In the genomic region with DNA sequence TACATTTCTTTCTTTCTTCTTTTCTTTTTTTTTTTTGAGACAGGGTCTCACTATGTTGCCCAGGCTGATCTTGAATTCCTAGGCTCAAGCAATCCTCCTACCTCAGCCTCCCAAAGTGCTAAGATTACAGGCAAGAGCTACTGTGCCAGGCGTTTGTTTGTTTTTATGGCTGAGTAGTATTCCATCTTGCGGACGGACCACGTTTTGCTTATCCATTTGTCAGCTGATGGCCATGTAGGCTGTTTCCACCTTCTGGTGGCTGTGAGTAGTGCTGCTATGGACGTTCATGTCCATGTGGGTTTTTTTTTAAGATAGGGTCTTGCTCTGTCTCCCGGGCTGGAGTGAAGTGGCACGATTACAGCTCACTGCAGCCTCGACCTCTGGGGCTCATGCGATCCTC, we compare ENCODE assay signal across 12 cellular contexts. TPM values are rescaled to one million over a fixed set of nuclear protein-coding genes. Genes with fewer than 3 reads are reported as not detected.
A peak's percentile ranks its signal among the peaks of the same experiment; 100 is the strongest.
DNase-seq lines count a peak whose midpoint lies in the region; ATAC-seq and TF ChIP-seq lines count a peak whose summit lies in the region.
"Had no signal": no experiment of that assay in that cellular context is flagged by ENCODE, and none has a peak within 500 bp of the region (broad histone marks: within the 10 kb centered on the region; RNA-seq: fewer than 3 reads in every experiment).

No MANE protein-coding gene starts in this region.

- H3K27ac ChIP-seq in A673 (ENCODE audit: low read depth, low read length, poor library complexity, severe bottlenecking), result no peak overlapping the region
- H3K27ac ChIP-seq: upper lobe of right lung had no signal

- no peaks in the 10 kb centered on the region for H3K9me3 ChIP-seq in A673 (ENCODE audit: low read depth, low read length, poor library complexity, severe bottlenecking)
- H3K9me3 ChIP-seq: upper lobe of right lung had no signal

- POLR2A ChIA-PET in A673 (lab: Charles Lee; ENCODE audit: low non-redundant PET), result interaction anchor here (0.7 kb wide), 1 partner anchor 464 kb away, joined by 16 read pairs; no protein-coding TSS in a partner anchor

- H3K4me3 ChIP-seq in A673 (ENCODE audit: low read depth, low read length, poor library complexity, severe bottlenecking), result no peak overlapping the region
- H3K4me3 ChIP-seq in GM12864 (ENCODE audit: low read depth, low read length), result peak overlapping the region; percentile 62
- H3K4me3 ChIP-seq in fibroblast of mammary gland (ENCODE audit: control insufficient read depth, low read depth, low read length), result no peak overlapping the region

- ATAC-seq in HG03039 (IDR thresholded peaks at IDR 0.05; ENCODE audit: unreplicated experiment) (no peak), HG03196 (IDR thresholded peaks at IDR 0.05; ENCODE audit: unreplicated experiment) (no peak), HG02852 (IDR thresholded peaks at IDR 0.05; ENCODE audit: unreplicated experiment) (no peak), GM21447 (IDR thresholded peaks at IDR 0.05; ENCODE audit: unreplicated experiment) (no peak)

- no peaks in the 10 kb centered on the region for H3K4me1 ChIP-seq in A673 (ENCODE audit: insufficient read depth, low read length, poor library complexity, severe bottlenecking)
- H3K4me1 ChIP-seq: upper lobe of right lung had no signal

- intact Hi-C loops in A673 (cut with micrococcal nuclease; ENCODE audit: unreplicated experiment), result no loop called here

- CTCF ChIA-PET in A673 (lab: Charles Lee), result no interaction called here

- no peaks in the 10 kb centered on the region for H3K27me3 ChIP-seq in A673 (replicated peaks; ENCODE audit: insufficient read depth, low read depth, low read length, poor library complexity)
- H3K27me3 ChIP-seq: upper lobe of right lung had no signal

- TF ChIP-seq CTCF in A673 (conservative IDR thresholded peaks at IDR 0.05; ENCODE audit: low read depth, low read length) (peak; percentile 22; the same call in 1 of the 2 replicates), GM12864 (IDR thresholded peaks at IDR 0.05; ENCODE audit: low read depth, low read length, missing control alignments) (peak; percentile 49), fibroblast of mammary gland (conservative IDR thresholded peaks at IDR 0.05; ENCODE audit: control insufficient read depth, insufficient read depth, low read depth, low read length) (peak; percentile 27)

- in situ Hi-C loops in SK-MEL-5 (cut with HindIII; ENCODE audit: low pct_unique_long_range_greater_than_20kb, low sequenced_read_pairs), result no loop called here

- DNase-seq in A673 (ENCODE audit: low spot score), result no peak
- no peak for DNase-seq in GM12864 (ENCODE audit: low read depth)
- peak; percentile 50 for DNase-seq in SK-MEL-5 (ENCODE audit: low read depth, low spot score)
- peak; percentile 34 for DNase-seq in fibroblast of mammary gland (ENCODE audit: low read depth)
- DNase-seq: activated CD4-positive, alpha-beta memory T cell treated with anti-CD3 and anti-CD28 coated beads, Interleukin-2, amount 10 ng/mL, durations not matched to agents 7 days and 5 days; DMS79; OCI-M1; upper lobe of right lung had no signal

- peaks cover 17% of the 10 kb centered on the region for H3K36me3 ChIP-seq in A673 (ENCODE audit: insufficient read depth, low read length, poor library complexity, severe bottlenecking)

- BruUV-seq in A673 (replicated peaks; lab: Mats Ljungman, UMichigan), result no TSS peak

RNA-seq across cellular contexts. Expression of a gene that starts 2.5 kb away (rescaled TPM):
- total RNA-seq in A673 (2021), result 13.1 and 15.0 TPM in 2 replicates
- total RNA-seq in SK-MEL-5 (2014; rRNA removed; shearing (Covaris generic)), result 0.98 and 2.0 TPM in 2 replicates
- 0.80 and 2.6 TPM in 2 replicates for polyA plus RNA-seq in SK-MEL-5 (2015; cell fraction: cytosol; rRNA removed)
- polyA plus RNA-seq in SK-MEL-5 (2015; cell fraction: nucleus; rRNA removed), result 12.6 and 16.8 TPM in 2 replicates

RNA-seq across cellular contexts. Expression of a gene that starts 9.6 kb away (rescaled TPM):
- 82.3 and 87.7 TPM in 2 replicates for total RNA-seq in A673 (2021)
- 131 and 145 TPM in 2 replicates for total RNA-seq in SK-MEL-5 (2014; rRNA removed; shearing (Covaris generic))
- polyA plus RNA-seq in SK-MEL-5 (2015; cell fraction: cytosol; rRNA removed), result 125 TPM in 2 replicates
- 192 and 235 TPM in 2 replicates for polyA plus RNA-seq in SK-MEL-5 (2015; cell fraction: nucleus; rRNA removed)

RNA-seq across cellular contexts. Expression of a gene that starts 9.8 kb away (rescaled TPM):
- total RNA-seq in A673 (2021), result 116 and 132 TPM in 2 replicates
- 15.8 and 16.8 TPM in 2 replicates for total RNA-seq in SK-MEL-5 (2014; rRNA removed; shearing (Covaris generic))
- 48.9 and 49.6 TPM in 2 replicates for polyA plus RNA-seq in SK-MEL-5 (2015; cell fraction: cytosol; rRNA removed)
- 73.8 and 84.8 TPM in 2 replicates for polyA plus RNA-seq in SK-MEL-5 (2015; cell fraction: nucleus; rRNA removed)

RNA-seq across cellular contexts. Expression of a gene that starts 33.7 kb away (rescaled TPM):
- total RNA-seq in A673 (2021), result 271 and 286 TPM in 2 replicates
- 41.6 and 49.0 TPM in 2 replicates for total RNA-seq in SK-MEL-5 (2014; rRNA removed; shearing (Covaris generic))
- 50.4 and 53.9 TPM in 2 replicates for polyA plus RNA-seq in SK-MEL-5 (2015; cell fraction: cytosol; rRNA removed)
- 58.2 and 79.8 TPM in 2 replicates for polyA plus RNA-seq in SK-MEL-5 (2015; cell fraction: nucleus; rRNA removed)

RNA-seq across cellular contexts. Expression of a gene that starts 47.2 kb away (rescaled TPM):
- total RNA-seq in A673 (2021), result 43.8 and 53.5 TPM in 2 replicates
- total RNA-seq in SK-MEL-5 (2014; rRNA removed; shearing (Covaris generic)), result 10.0 and 11.4 TPM in 2 replicates
- polyA plus RNA-seq in SK-MEL-5 (2015; cell fraction: cytosol; rRNA removed), result 9.1 and 12.3 TPM in 2 replicates
- polyA plus RNA-seq in SK-MEL-5 (2015; cell fraction: nucleus; rRNA removed), result 191 and 243 TPM in 2 replicates

Comparison
In these comparisons a context has a peak if more than half of its experiments do, and no peak if none do; other contexts are left out.
1. DNase-seq: peak in SK-MEL-5 (single experiment) and fibroblast of mammary gland (single experiment); none in A673 (single experiment) and GM12864 (single experiment).
2. Peak in every context shown above with its lines, with median percentiles within 50 percentile points of each other: CTCF ChIP-seq.